In the genomic region with DNA sequence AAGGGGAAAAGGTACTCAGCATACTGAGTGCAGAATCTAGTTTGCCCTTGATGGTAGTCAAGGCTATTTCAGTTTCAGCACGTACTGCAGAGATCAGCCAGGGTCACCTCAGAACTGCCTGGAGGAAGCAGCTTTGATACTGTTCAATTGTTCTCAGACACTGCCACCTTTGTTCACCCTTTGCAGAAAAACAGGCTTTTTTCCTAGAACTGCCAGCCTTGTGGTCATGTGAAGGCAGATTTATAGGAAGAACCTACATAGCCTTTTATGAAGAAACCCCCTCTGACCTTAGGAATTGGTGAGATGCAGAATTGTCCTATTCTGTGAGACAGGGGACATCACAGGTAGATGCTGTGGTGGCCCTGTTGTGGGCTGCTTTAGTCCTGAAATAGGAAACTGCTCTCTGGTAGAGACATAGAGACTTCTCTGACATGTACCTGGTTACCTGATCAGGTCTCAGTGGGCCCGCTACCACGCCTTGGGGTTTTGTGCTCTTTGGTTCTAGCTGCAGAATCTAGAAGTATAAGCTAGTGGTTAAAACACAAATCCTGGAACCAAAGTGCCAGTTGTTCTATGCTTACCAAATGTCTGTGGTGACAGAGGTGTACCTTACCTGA, we compare ENCODE assay signal across 18 cellular contexts.
DNase-seq lines count a peak whose midpoint lies in the region; ATAC-seq, FAIRE-seq and TF ChIP-seq lines count a peak whose summit lies in the region.
"Had no signal": no experiment of that assay in that cellular context is flagged by ENCODE, and none has a peak within 500 bp of the region (broad histone marks: within the 10 kb centered on the region; RNA-seq: fewer than 3 reads in every experiment).

No MANE protein-coding gene starts in this region.

- no peaks in the 10 kb centered on the region for H3K36me3 ChIP-seq in esophagus muscularis mucosa
- H3K36me3 ChIP-seq: uterus had no signal

- H3K27ac Mint-ChIP-seq in neural crest cell (ENCODE audit: unreplicated experiment), result peak overlapping the region; percentile 83
- H3K27ac Mint-ChIP-seq in CD4-positive, alpha-beta T cell, result no peak overlapping the region
- H3K27ac Mint-ChIP-seq: activated CD4-positive, alpha-beta T cell treated with anti-CD3 and anti-CD28 coated beads for 36 hours; effector memory CD8-positive, alpha-beta T cell; stimulated activated naive B cell treated with anti-CD40 and anti-IgM and Interleukin-4, amounts not matched to agents 10 μg/mL and 1 μg/mL and 100 μg/mL, for 72 hours had no signal

- peak overlapping the region in 1 of 4 donors; percentile 10 for H3K27ac ChIP-seq in esophagus muscularis mucosa (replicated peaks in 1 of 4)
- no peak overlapping the region for H3K27ac ChIP-seq in CD4-positive, alpha-beta T cell (ENCODE audit: low read depth, low read length)

- no peaks in the 10 kb centered on the region for H3K9me3 ChIP-seq in esophagus muscularis mucosa
- H3K9me3 ChIP-seq in CD4-positive, alpha-beta T cell (ENCODE audit: control insufficient read depth, low read length), result no peaks in the 10 kb centered on the region
- H3K9me3 ChIP-seq: uterus had no signal

- peak overlapping the region; percentile 58 for H3K4me3 Mint-ChIP-seq in neural crest cell
- H3K4me3 Mint-ChIP-seq in CD4-positive, alpha-beta T cell, result no peak overlapping the region
- H3K4me3 Mint-ChIP-seq: activated CD4-positive, alpha-beta T cell treated with anti-CD3 and anti-CD28 coated beads for 36 hours; effector memory CD8-positive, alpha-beta T cell; stimulated activated naive B cell treated with anti-CD40 and anti-IgM and Interleukin-4, amounts not matched to agents 10 μg/mL and 1 μg/mL and 100 μg/mL, for 72 hours had no signal

- CTCF ChIA-PET in CD4-positive, alpha-beta T cell (lab: Charles Lee), result no interaction called here

- peaks cover 20 to 25% (median 22%) of the 10 kb centered on the region in 4 donors for H3K4me1 ChIP-seq in esophagus muscularis mucosa

- H3K27me3 Mint-ChIP-seq in neural crest cell (ENCODE audit: low read depth), result no peaks in the 10 kb centered on the region
- peaks cover 16% of the 10 kb centered on the region for H3K27me3 Mint-ChIP-seq in CD4-positive, alpha-beta T cell
- H3K27me3 Mint-ChIP-seq: stimulated activated naive B cell treated with anti-CD40 and anti-IgM and Interleukin-4, amounts not matched to agents 10 μg/mL and 1 μg/mL and 100 μg/mL, for 72 hours had no signal

- H3K4me3 ChIP-seq in esophagus muscularis mucosa, result no peak overlapping the region
- H3K4me3 ChIP-seq: lung, uterus had no signal

- H3K36me3 Mint-ChIP-seq in neural crest cell (ENCODE audit: low read depth), result no peaks in the 10 kb centered on the region
- H3K36me3 Mint-ChIP-seq in CD4-positive, alpha-beta T cell (ENCODE audit: low read depth), result no peaks in the 10 kb centered on the region
- H3K36me3 Mint-ChIP-seq: stimulated activated naive B cell treated with anti-CD40 and anti-IgM and Interleukin-4, amounts not matched to agents 10 μg/mL and 1 μg/mL and 100 μg/mL, for 72 hours had no signal

- H3K4me1 Mint-ChIP-seq in neural crest cell, result peaks cover 55% of the 10 kb centered on the region
- H3K4me1 Mint-ChIP-seq in CD4-positive, alpha-beta T cell (ENCODE audit: low read depth), result no peaks in the 10 kb centered on the region
- H3K4me1 Mint-ChIP-seq: activated CD4-positive, alpha-beta T cell treated with anti-CD3 and anti-CD28 coated beads for 36 hours; stimulated activated naive B cell treated with anti-CD40 and anti-IgM and Interleukin-4, amounts not matched to agents 10 μg/mL and 1 μg/mL and 100 μg/mL, for 72 hours had no signal

- no peak for TF ChIP-seq CTCF in esophagus muscularis mucosa (IDR thresholded peaks at IDR 0.05)
- no peak for TF ChIP-seq CTCF in neural crest cell (conservative IDR thresholded peaks at IDR 0.05)
- no peak for TF ChIP-seq CTCF in CD4-positive, alpha-beta T cell (IDR thresholded peaks at IDR 0.05)

- no peak for ATAC-seq in CD4-positive, alpha-beta T cell (ENCODE audit: poor library complexity)
- ATAC-seq in GM18520 (IDR thresholded peaks at IDR 0.05; ENCODE audit: unreplicated experiment), result no peak
- ATAC-seq: activated CD4-positive, alpha-beta T cell treated with anti-CD3 and anti-CD28 coated beads for 36 hours; effector memory CD8-positive, alpha-beta T cell; stimulated activated naive B cell treated with anti-CD40 and anti-IgM and Interleukin-4, amounts not matched to agents 10 μg/mL and 1 μg/mL and 100 μg/mL, for 72 hours had no signal

- FAIRE-seq in frontal cortex (lab: Jason Lieb, UNC), result no peak
- FAIRE-seq: D721Med had no signal

- no peak for TF ChIP-seq EP300 in esophagus muscularis mucosa (IDR thresholded peaks at IDR 0.05)

- H3K27me3 ChIP-seq in esophagus muscularis mucosa, result no peaks in the 10 kb centered on the region
- no peaks in the 10 kb centered on the region for H3K27me3 ChIP-seq in CD4-positive, alpha-beta T cell (ENCODE audit: control insufficient read depth, insufficient read depth, low read length)
- H3K27me3 ChIP-seq: uterus had no signal

- POLR2A ChIA-PET in CD4-positive, alpha-beta T cell (lab: Charles Lee), result no interaction called here

- intact Hi-C loops in esophagus muscularis mucosa (cut with DNase I), result no loop called here
- intact Hi-C loops in CD4-positive, alpha-beta T cell (cut with DNase I, micrococcal nuclease), result no loop called here

- DNase-seq in Ammon's horn (ENCODE audit: low spot score) (peak; percentile 39), NCI-H1694 (lab: John Stamatoyannopoulos, UW) (peak; percentile 29), esophagus muscularis mucosa (ENCODE audit: extremely low spot score) (peak; percentile 87), neural crest cell (ENCODE audit: low read depth, low spot score) (no peak), DMS53 (lab: John Stamatoyannopoulos, UW) (no peak), frontal cortex (ENCODE audit: low spot score in 2 of 2) (no peak)
- DNase-seq in CD4-positive, alpha-beta T cell, result no peak
- DNase-seq: activated CD4-positive, alpha-beta T cell treated with anti-CD3 and anti-CD28 coated beads for 36 hours; central memory CD4-positive, alpha-beta T cell; effector memory CD8-positive, alpha-beta T cell; GF-D8; NCI-H2107; SIG-M5; stimulated activated naive B cell treated with anti-CD40 and anti-IgM and Interleukin-4, amounts not matched to agents 10 μg/mL and 1 μg/mL and 100 μg/mL, for 72 hours had no signal

- no peaks in the 10 kb centered on the region for H3K9me3 Mint-ChIP-seq in neural crest cell
- no peaks in the 10 kb centered on the region for H3K9me3 Mint-ChIP-seq in CD4-positive, alpha-beta T cell
- H3K9me3 Mint-ChIP-seq: effector memory CD8-positive, alpha-beta T cell; stimulated activated naive B cell treated with anti-CD40 and anti-IgM and Interleukin-4, amounts not matched to agents 10 μg/mL and 1 μg/mL and 100 μg/mL, for 72 hours had no signal

- WGBS in esophagus muscularis mucosa, result 70% methylated on average over 3 of the region's 3 CpGs

- TF ChIP-seq POLR2A in esophagus muscularis mucosa (IDR thresholded peaks at IDR 0.05; ENCODE audit: low read depth), result no peak

Comparison
In these comparisons a context has a peak if more than half of its experiments do, and no peak if none do; other contexts are left out.
1. DNase-seq: peak in Ammon's horn (single experiment), NCI-H1694 (single experiment) and esophagus muscularis mucosa (single experiment); none in neural crest cell (single experiment), DMS53 (single experiment), frontal cortex (0 of 2) and CD4-positive, alpha-beta T cell (0 of 10).